ENCODE assay signal across 28 cellular contexts in the genomic region with DNA sequence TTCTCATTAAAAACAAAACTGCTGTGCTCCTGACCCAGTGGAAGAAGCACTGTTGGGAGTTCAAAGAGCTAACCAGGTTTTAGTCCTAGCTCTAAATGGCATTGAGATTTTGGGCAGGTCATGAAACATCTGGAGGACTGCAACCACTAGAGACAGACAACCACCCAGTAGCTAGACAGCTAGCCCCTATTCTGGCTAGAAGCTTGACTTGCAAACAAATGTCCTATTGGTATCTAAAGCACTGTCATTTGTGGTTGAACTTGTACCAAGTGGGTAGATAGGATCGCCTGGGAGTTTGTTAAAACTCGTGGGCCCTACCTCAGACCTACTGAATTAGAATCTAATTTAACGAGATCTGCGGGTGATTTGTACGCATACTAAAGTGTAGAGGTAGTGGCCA. TPM values are rescaled to one million over a fixed set of nuclear protein-coding genes. Genes with fewer than 3 reads are reported as not detected.
DNase-seq lines count a peak whose midpoint lies in the region; ATAC-seq, FAIRE-seq and TF ChIP-seq lines count a peak whose summit lies in the region.
"Had no signal": no experiment of that assay in that cellular context is flagged by ENCODE, and none has a peak within 500 bp of the region (broad histone marks: within the 10 kb centered on the region; RNA-seq: fewer than 3 reads in every experiment).

No MANE protein-coding gene starts in this region.

- no peaks in the 10 kb centered on the region for H3K9me3 ChIP-seq in A549
- no peaks in the 10 kb centered on the region for H3K9me3 ChIP-seq in RWPE2 (ENCODE audit: severe bottlenecking)
- H3K9me3 ChIP-seq in H1 (ENCODE audit: insufficient read depth in 2 of 2, low read depth in 1 of 2, low read length in 1 of 2): no peaks in the 10 kb centered on the region
- H3K9me3 ChIP-seq: BLaER1 treated with 17β-estradiol and CSF1 and Interleukin-3, amounts not matched to agents 10 nM and 100 nM; ovary; upper lobe of right lung had no signal

- TF ChIP-seq RAD21 in A549 (conservative IDR thresholded peaks at IDR 0.05 in 1 of 2, IDR thresholded peaks at IDR 0.05 in 1 of 2) (no peak), H1 (IDR thresholded peaks at IDR 0.05 in 1 of 2, conservative IDR thresholded peaks at IDR 0.05 in 1 of 2; ENCODE audit: low read depth in 2 of 2, low read length in 2 of 2) (no peak)

- FAIRE-seq in A549 (lab: Jason Lieb, UNC) (no peak), GM12891 (lab: Jason Lieb, UNC) (no peak), H1 (lab: Jason Lieb, UNC) (no peak)
- FAIRE-seq: bronchial epithelial cell, endothelial cell of umbilical vein, HTR-8/SVneo had no signal

- H3K18ac ChIP-seq in H1 (ENCODE audit: extremely low read depth, low read length): no peak overlapping the region

- H4K20me1 ChIP-seq in H1 (replicated peaks in 1 of 2; ENCODE audit: control insufficient read depth in 1 of 2, insufficient read depth in 2 of 2, low read length in 2 of 2): peaks cover 41 to 44% of the 10 kb centered on the region in 2 experiments

- H3K4me1 ChIP-seq in A549 (peaks cover 32% of the 10 kb centered on the region), RWPE2 (ENCODE audit: insufficient read depth, poor library complexity, severe bottlenecking) (peaks cover 7% of the 10 kb centered on the region), H1 (replicated peaks in 1 of 4; ENCODE audit: control insufficient read depth in 3 of 4, insufficient read depth in 4 of 4, low read length in 3 of 4) (peaks cover 0 to 10% (median 4%) of the 10 kb centered on the region in 4 experiments; a peak in 3 of 7 replicates)

- ATAC-seq in A549: no peak
- ATAC-seq in RWPE2 (ENCODE audit: low read depth): 0 out of 3 replicates have a peak, but pooled peaks have one; percentile 13
- no peak for ATAC-seq in HG02884 (IDR thresholded peaks at IDR 0.05; ENCODE audit: unreplicated experiment)
- ATAC-seq: left colon; natural killer cell treated with Interleukin-12 subunit alpha and Interleukin-12 subunit beta and Interleukin-15 and Interleukin-18, amount 100 ng/mL, for 72 hours; PC-3; stimulated activated naive B cell treated with anti-CD40 and anti-IgM and Interleukin-4, amounts not matched to agents 10 μg/mL and 1 μg/mL and 100 μg/mL, for 72 hours; upper lobe of right lung had no signal

- no peak overlapping the region for H3K4ac ChIP-seq in H1 (replicated peaks; ENCODE audit: insufficient read length, low read depth, low read length)

- H3K36me3 ChIP-seq in RWPE2 (ENCODE audit: low read depth): peaks cover 97% of the 10 kb centered on the region
- H3K36me3 ChIP-seq in H1 (ENCODE audit: control insufficient read depth in 2 of 4, insufficient read depth in 4 of 4, low read length in 3 of 4): peaks cover 43 to 93% (median 77%) of the 10 kb centered on the region in 4 experiments
- H3K36me3 ChIP-seq: ovary had no signal

- no peak overlapping the region for H3K9ac ChIP-seq in H1 (replicated peaks in 1 of 4; ENCODE audit: extremely low read depth in 1 of 4, low read depth in 3 of 4, low read length in 3 of 4)

- no peak overlapping the region for H4K8ac ChIP-seq in H1 (ENCODE audit: extremely low read depth, insufficient read depth, low read length)

- peaks cover 5% of the 10 kb centered on the region; the same call in 1 of the 2 replicates for H3K79me1 ChIP-seq in H1 (ENCODE audit: low read depth, low read length)

- POLR2A ChIA-PET in A549 (lab: Yijun Ruan, JAX) (no interaction called here), H1 (lab: Charles Lee; ENCODE audit: partially characterized antibody) (interaction anchor here (0.6 to 12.3 kb wide), 21 partner anchors 6 to 216 kb away, joined by 3 to 190 read pairs (median 5); partner anchors contain the start of gene ELOA)

- TF ChIP-seq POLR2A in A549 (IDR thresholded peaks at IDR 0.05; ENCODE audit: low read length) (no peak), GM12891 (IDR thresholded peaks at IDR 0.05; ENCODE audit: low read depth, low read length) (no peak; the same call in none of the 2 replicates), H1 (IDR thresholded peaks at IDR 0.05; ENCODE audit: control extremely low read depth in 1 of 2, low read depth in 2 of 2, low read length in 2 of 2) (peak in 1 of 2 experiments; percentile 42; a peak in 2 of 3 replicates), erythroblast (IDR thresholded peaks at IDR 0.05; ENCODE audit: low read length) (no peak)

- no peak overlapping the region for H4K5ac ChIP-seq in H1 (ENCODE audit: insufficient read length, low read depth, low read length)

- H2BK15ac ChIP-seq in H1 (ENCODE audit: low read length): no peak overlapping the region

- CTCF ChIA-PET in A549 (lab: Yijun Ruan, JAX): interaction anchor here (0.6 kb wide), 2 partner anchors 127 to 139 kb away, joined by 3 read pairs; no protein-coding TSS in a partner anchor
- CTCF ChIA-PET in H1 (lab: Charles Lee; ENCODE audit: partially characterized antibody): interaction anchor here (1.2 to 2.7 kb wide), 6 partner anchors 18 to 295 kb away, joined by 3 to 9 read pairs (median 4); no protein-coding TSS in a partner anchor

- no peak overlapping the region for H2BK20ac ChIP-seq in H1 (ENCODE audit: low read length)

- 0 out of 2 replicates have a peak, but pooled peaks cover 2% of the 10 kb centered on the region for H3K23me2 ChIP-seq in H1 (ENCODE audit: low read depth, low read length)

- TF ChIP-seq CTCF in A549 (IDR thresholded peaks at IDR 0.05) (no peak), RWPE2 (IDR thresholded peaks at IDR 0.05; ENCODE audit: poor library complexity, severe bottlenecking) (no peak), H1 (IDR thresholded peaks at IDR 0.05; ENCODE audit: control extremely low read depth in 1 of 3, insufficient read depth in 1 of 3, low read depth in 1 of 3, low read length in 3 of 3) (no peak)

- no peak overlapping the region for H2AFZ ChIP-seq in H1 (ENCODE audit: low read length)

- WGBS in A549 (ENCODE audit: missing lambda C conversion rate): 93% methylated on average over 5 of the region's 5 CpGs
- WGBS in H1 (ENCODE audit: extremely low coverage in 1 of 2, insufficient coverage in 1 of 2, insufficient read length in 1 of 2, insufficient replicate concordance in 2 of 2, low coverage in 1 of 2, low lambda C conversion rate in 2 of 2, missing lambda C conversion rate in 1 of 2), 2 experiments: 95% methylated on average over 5 of the region's 5 CpGs; no CpG with 5 or more reads in 1 of the 2 experiments

- no peaks in the 10 kb centered on the region for H3K27me3 ChIP-seq in RWPE2 (ENCODE audit: insufficient read depth, poor library complexity, severe bottlenecking)
- H3K27me3 ChIP-seq in H1 (replicated peaks in 1 of 4; ENCODE audit: control insufficient read depth in 3 of 4, extremely low read depth in 1 of 4, insufficient read depth in 3 of 4, low read length in 3 of 4): no peaks in the 10 kb centered on the region
- H3K27me3 ChIP-seq: BLaER1 treated with 17β-estradiol and CSF1 and Interleukin-3, amounts not matched to agents 10 nM and 100 nM; ovary; upper lobe of right lung had no signal

- H3K79me2 ChIP-seq in H1 (ENCODE audit: control insufficient read depth in 1 of 2, insufficient read depth in 2 of 2, low read length in 2 of 2): peaks cover 23 to 81% of the 10 kb centered on the region in 2 experiments

- H3K56ac ChIP-seq in H1 (replicated peaks; ENCODE audit: insufficient read length, low read depth, low read length): no peak overlapping the region

- no peak for DNase-seq in A549 (ENCODE audit: low read depth in 1 of 2, low spot score in 1 of 2)
- no peak for DNase-seq in GM12891 (ENCODE audit: insufficient read length, low spot score)
- no peak for DNase-seq in RWPE2 (ENCODE audit: low spot score)
- no peak for DNase-seq in H1 (ENCODE audit: low read depth in 1 of 2, low spot score in 2 of 2)
- no peak for DNase-seq in NCI-H2029 treated with DMSO at 0.1 percent for 48 hours (lab: John Stamatoyannopoulos, UW)
- no peak for DNase-seq in erythroblast (lab: John Stamatoyannopoulos, UW)
- DNase-seq: activated CD4-positive, CD25-positive, alpha-beta regulatory T cell treated with anti-CD3 and anti-CD28 coated beads, Interleukin-2, amount 50 U/mL, for 72 hours; activated naive CD4-positive, alpha-beta T cell treated with Interleukin-2 at 50 U/mL for 16 hours; activated T-cell treated with anti-CD3 and anti-CD28 coated beads, Interleukin-2, amount 50 U/mL, for 1 hour; KG1; left colon; mammary epithelial cell; NCI-H1417 treated with DMSO at 0.1 percent for 48 hours; NCI-H2081 treated with DMSO at 0.1 percent for 48 hours; NCI-H2227 treated with DMSO at 0.1 percent for 48 hours; NCI-H526; ovary; PC-3; Right ventricle myocardium superior; stimulated activated naive B cell treated with anti-CD40 and anti-IgM and Interleukin-4, amounts not matched to agents 10 μg/mL and 1 μg/mL and 100 μg/mL, for 72 hours; T-helper 2 cell; upper lobe of right lung had no signal

- no peak overlapping the region for H3K14ac ChIP-seq in H1 (ENCODE audit: insufficient read length)

- no peak overlapping the region for H4K91ac ChIP-seq in H1 (replicated peaks; ENCODE audit: insufficient read length, low read length)

- H3K23ac ChIP-seq in H1 (ENCODE audit: insufficient read length): no peak overlapping the region

- H2BK12ac ChIP-seq in H1 (ENCODE audit: low read depth, low read length): no peak overlapping the region

- H2BK5ac ChIP-seq in H1 (ENCODE audit: low read depth, low read length): no peak overlapping the region

- no peak overlapping the region for H2AK5ac ChIP-seq in H1 (ENCODE audit: low read depth, low read length)

- H3K4me3 ChIP-seq in A549 (no peak overlapping the region), RWPE2 (ENCODE audit: severe bottlenecking) (no peak overlapping the region), H1 (ENCODE audit: extremely low read depth in 1 of 4, insufficient read depth in 2 of 4, low read depth in 3 of 4, low read length in 4 of 4) (no peak overlapping the region)
- H3K4me3 ChIP-seq: BLaER1 treated with 17β-estradiol and CSF1 and Interleukin-3, amounts not matched to agents 10 nM and 100 nM; ovary; upper lobe of right lung had no signal

- TF ChIP-seq EP300 in A549 (IDR thresholded peaks at IDR 0.05) (no peak), H1 (IDR thresholded peaks at IDR 0.05; ENCODE audit: borderline replicate concordance in 1 of 2, low read depth in 2 of 2, low read length in 2 of 2) (no peak)

- H3K27ac ChIP-seq in A549 (no peak overlapping the region), RWPE2 (ENCODE audit: poor library complexity, severe bottlenecking) (no peak overlapping the region), H1 (ENCODE audit: low read depth, low read length) (no peak overlapping the region)
- H3K27ac ChIP-seq: BLaER1 treated with 17β-estradiol and CSF1 and Interleukin-3, amounts not matched to agents 10 nM and 100 nM; ovary; upper lobe of right lung had no signal

- H2BK120ac ChIP-seq in H1 (replicated peaks; ENCODE audit: low read depth, low read length): no peak overlapping the region

- no peak overlapping the region for H3K4me2 ChIP-seq in A549
- no peak overlapping the region for H3K4me2 ChIP-seq in H1 (ENCODE audit: insufficient read depth in 1 of 2, low read depth in 2 of 2, low read length in 2 of 2)

RNA-seq across cellular contexts. Expression of gene RPL11, which starts 6.9 kb away (rescaled TPM):
- polyA plus RNA-seq in A549 (2011; rRNA removed): 979 and 1,292 TPM in 2 replicates
- 858 and 1,073 TPM in 2 replicates for polyA plus RNA-seq in A549 (2012; cell fraction: cytosol; rRNA removed)
- 136 and 263 TPM in 2 replicates for polyA plus RNA-seq in A549 (2012; cell fraction: nucleus; rRNA removed)
- polyA plus RNA-seq in A549 (2017; fragmentation: RNase III; extraction: RNeasy Plus Mini Kit Qiagen cat#74134 plus additional on column Dnase treatment): 1,260 to 1,335 TPM (median 1,329 TPM) in 3 replicates
- polyA minus RNA-seq in A549 (2011; rRNA and poly(A)+ RNA removed): 305 and 306 TPM in 2 replicates
- polyA plus RNA-seq in GM12891 (2012; ENCODE audit: low read depth, missing spikeins): 6,058 TPM
- total RNA-seq in H1 (2021; fragmentation: NEBNext Ultra II Directional; extraction: Animal tissue kit (Norgen Biotek cat#: 25700)): 1,426 and 1,499 TPM in 2 replicates
- polyA plus RNA-seq in H1 (2011; rRNA removed): 760 and 1,192 TPM in 2 replicates
- polyA plus RNA-seq in H1 (2011; cell fraction: cytosol; rRNA removed): 1,814 TPM
- 646 TPM for polyA plus RNA-seq in H1 (2011; cell fraction: nucleus; rRNA removed)
- polyA plus RNA-seq in H1 (2012, experiment 1 of 2): 3,433 to 4,890 TPM (median 3,853 TPM) in 4 replicates
- 1,251 TPM for polyA plus RNA-seq in H1 (2012, experiment 2 of 2)
- 2,145 TPM for polyA plus RNA-seq in H1 (2013, experiment 1 of 2)
- 2,259 TPM for polyA plus RNA-seq in H1 (2013, experiment 2 of 2)
- 465 and 598 TPM in 2 replicates for polyA minus RNA-seq in H1 (2011; rRNA and poly(A)+ RNA removed)
- 496 TPM for polyA minus RNA-seq in H1 (2011; cell fraction: cytosol; rRNA and poly(A)+ RNA removed)
- 375 TPM for polyA minus RNA-seq in H1 (2011; cell fraction: nucleus; rRNA and poly(A)+ RNA removed)

RNA-seq across cellular contexts. Expression of gene ELOA, which starts 44.8 kb away (rescaled TPM):
- polyA plus RNA-seq in A549 (2011; rRNA removed) (16.0 and 18.4 TPM in 2 replicates), A549 (2017; fragmentation: RNase III; extraction: RNeasy Plus Mini Kit Qiagen cat#74134 plus additional on column Dnase treatment) (16.3 to 18.4 TPM (median 16.4 TPM) in 3 replicates), H1 (2011; rRNA removed) (12.3 and 15.7 TPM in 2 replicates)
- polyA plus RNA-seq in A549 (2012; cell fraction: cytosol; rRNA removed): 6.9 and 7.3 TPM in 2 replicates
- 6.4 and 8.1 TPM in 2 replicates for polyA plus RNA-seq in A549 (2012; cell fraction: nucleus; rRNA removed)
- 12.6 and 13.9 TPM in 2 replicates for polyA minus RNA-seq in A549 (2011; rRNA and poly(A)+ RNA removed)
- polyA plus RNA-seq in GM12891 (2012; ENCODE audit: low read depth, missing spikeins): 25.3 TPM
- total RNA-seq in H1 (2021; fragmentation: NEBNext Ultra II Directional; extraction: Animal tissue kit (Norgen Biotek cat#: 25700)): 56.9 and 61.1 TPM in 2 replicates
- 17.2 TPM for polyA plus RNA-seq in H1 (2011; cell fraction: cytosol; rRNA removed)
- polyA plus RNA-seq in H1 (2011; cell fraction: nucleus; rRNA removed): 18.4 TPM
- polyA plus RNA-seq in H1 (2012, experiment 1 of 2): 30.4 to 40.8 TPM (median 33.7 TPM) in 4 replicates
- 10.1 TPM for polyA plus RNA-seq in H1 (2012, experiment 2 of 2)
- polyA plus RNA-seq in H1 (2013, experiment 1 of 2): 37.0 TPM
- 37.5 TPM for polyA plus RNA-seq in H1 (2013, experiment 2 of 2)
- polyA minus RNA-seq in H1 (2011; rRNA and poly(A)+ RNA removed): 22.7 and 25.6 TPM in 2 replicates
- polyA minus RNA-seq in H1 (2011; cell fraction: cytosol; rRNA and poly(A)+ RNA removed): 22.4 TPM
- 18.6 TPM for polyA minus RNA-seq in H1 (2011; cell fraction: nucleus; rRNA and poly(A)+ RNA removed)
